1 cellular context compared by ENCODE assay signal in genomic region chr2:119433636-119434327, GRCh38.
TF ChIP-seq lines count a peak whose summit lies in the region.

No MANE protein-coding gene starts in this region.

TF ChIP-seq in HepG2, 621 proteins besides CTCF, POLR2A, EP300 and RAD21 (continued from another document and continues in another):
- TF ChIP-seq, protein P1, sequence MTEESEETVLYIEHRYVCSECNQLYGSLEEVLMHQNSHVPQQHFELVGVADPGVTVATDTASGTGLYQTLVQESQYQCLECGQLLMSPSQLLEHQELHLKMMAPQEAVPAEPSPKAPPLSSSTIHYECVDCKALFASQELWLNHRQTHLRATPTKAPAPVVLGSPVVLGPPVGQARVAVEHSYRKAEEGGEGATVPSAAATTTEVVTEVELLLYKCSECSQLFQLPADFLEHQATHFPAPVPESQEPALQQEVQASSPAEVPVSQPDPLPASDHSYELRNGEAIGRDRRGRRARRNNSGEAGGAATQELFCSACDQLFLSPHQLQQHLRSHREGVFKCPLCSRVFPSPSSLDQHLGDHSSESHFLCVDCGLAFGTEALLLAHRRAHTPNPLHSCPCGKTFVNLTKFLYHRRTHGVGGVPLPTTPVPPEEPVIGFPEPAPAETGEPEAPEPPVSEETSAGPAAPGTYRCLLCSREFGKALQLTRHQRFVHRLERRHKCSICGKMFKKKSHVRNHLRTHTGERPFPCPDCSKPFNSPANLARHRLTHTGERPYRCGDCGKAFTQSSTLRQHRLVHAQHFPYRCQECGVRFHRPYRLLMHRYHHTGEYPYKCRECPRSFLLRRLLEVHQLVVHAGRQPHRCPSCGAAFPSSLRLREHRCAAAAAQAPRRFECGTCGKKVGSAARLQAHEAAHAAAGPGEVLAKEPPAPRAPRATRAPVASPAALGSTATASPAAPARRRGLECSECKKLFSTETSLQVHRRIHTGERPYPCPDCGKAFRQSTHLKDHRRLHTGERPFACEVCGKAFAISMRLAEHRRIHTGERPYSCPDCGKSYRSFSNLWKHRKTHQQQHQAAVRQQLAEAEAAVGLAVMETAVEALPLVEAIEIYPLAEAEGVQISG (CRISPR knock-in tag; IDR thresholded peaks at IDR 0.05), result no peak
- peak; percentile 56; the same call in 1 of the 2 replicates for TF ChIP-seq JUN (CRISPR knock-in tag; IDR thresholded peaks at IDR 0.05)
- peak; percentile 70; the same call in 1 of the 2 replicates for TF ChIP-seq MLX (CRISPR knock-in tag; IDR thresholded peaks at IDR 0.05)
- peak; percentile 72 for TF ChIP-seq NCOR1 (IDR thresholded peaks at IDR 0.05; ENCODE audit: borderline replicate concordance, low read length)
- TF ChIP-seq, protein P2, sequence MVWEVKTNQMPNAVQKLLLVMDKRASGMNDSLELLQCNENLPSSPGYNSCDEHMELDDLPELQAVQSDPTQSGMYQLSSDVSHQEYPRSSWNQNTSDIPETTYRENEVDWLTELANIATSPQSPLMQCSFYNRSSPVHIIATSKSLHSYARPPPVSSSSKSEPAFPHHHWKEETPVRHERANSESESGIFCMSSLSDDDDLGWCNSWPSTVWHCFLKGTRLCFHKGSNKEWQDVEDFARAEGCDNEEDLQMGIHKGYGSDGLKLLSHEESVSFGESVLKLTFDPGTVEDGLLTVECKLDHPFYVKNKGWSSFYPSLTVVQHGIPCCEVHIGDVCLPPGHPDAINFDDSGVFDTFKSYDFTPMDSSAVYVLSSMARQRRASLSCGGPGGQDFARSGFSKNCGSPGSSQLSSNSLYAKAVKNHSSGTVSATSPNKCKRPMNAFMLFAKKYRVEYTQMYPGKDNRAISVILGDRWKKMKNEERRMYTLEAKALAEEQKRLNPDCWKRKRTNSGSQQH (CRISPR knock-in tag; IDR thresholded peaks at IDR 0.05; ENCODE audit: low read depth), result peak; percentile 39; the same call in 1 of the 2 replicates
- TF ChIP-seq ZNF124 (CRISPR knock-in tag; IDR thresholded peaks at IDR 0.05), result no peak
- no peak for TF ChIP-seq REXO4 (CRISPR knock-in tag; IDR thresholded peaks at IDR 0.05; ENCODE audit: borderline replicate concordance)
- no peak for TF ChIP-seq ZBTB42 (CRISPR knock-in tag; IDR thresholded peaks at IDR 0.05)
- TF ChIP-seq KAT7 (CRISPR knock-in tag; IDR thresholded peaks at IDR 0.05; ENCODE audit: borderline replicate concordance), result 0 out of 2 replicates have a peak, but pooled peaks have one; percentile 0
- TF ChIP-seq NPAS2 (CRISPR knock-in tag; IDR thresholded peaks at IDR 0.05; ENCODE audit: borderline replicate concordance), result no peak
- TF ChIP-seq ZNF704 (CRISPR knock-in tag; IDR thresholded peaks at IDR 0.05; ENCODE audit: borderline replicate concordance), result no peak
- peak; percentile 53; the same call in 1 of the 2 replicates for TF ChIP-seq TCF7 (IDR thresholded peaks at IDR 0.05; ENCODE audit: low read depth)
- peak; percentile 63; the same call in 1 of the 2 replicates for TF ChIP-seq ZNF652 (CRISPR knock-in tag; IDR thresholded peaks at IDR 0.05; ENCODE audit: borderline replicate concordance, low read depth)
- TF ChIP-seq, protein P3, sequence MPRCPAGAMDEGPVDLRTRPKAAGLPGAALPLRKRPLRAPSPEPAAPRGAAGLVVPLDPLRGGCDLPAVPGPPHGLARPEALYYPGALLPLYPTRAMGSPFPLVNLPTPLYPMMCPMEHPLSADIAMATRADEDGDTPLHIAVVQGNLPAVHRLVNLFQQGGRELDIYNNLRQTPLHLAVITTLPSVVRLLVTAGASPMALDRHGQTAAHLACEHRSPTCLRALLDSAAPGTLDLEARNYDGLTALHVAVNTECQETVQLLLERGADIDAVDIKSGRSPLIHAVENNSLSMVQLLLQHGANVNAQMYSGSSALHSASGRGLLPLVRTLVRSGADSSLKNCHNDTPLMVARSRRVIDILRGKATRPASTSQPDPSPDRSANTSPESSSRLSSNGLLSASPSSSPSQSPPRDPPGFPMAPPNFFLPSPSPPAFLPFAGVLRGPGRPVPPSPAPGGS (CRISPR knock-in tag; IDR thresholded peaks at IDR 0.05), result no peak
- no peak for TF ChIP-seq KLF15 (CRISPR knock-in tag; IDR thresholded peaks at IDR 0.05; ENCODE audit: borderline replicate concordance)
- no peak for TF ChIP-seq ZNF253 (CRISPR knock-in tag; IDR thresholded peaks at IDR 0.05; ENCODE audit: borderline replicate concordance)
- no peak for TF ChIP-seq ZNF598 (CRISPR knock-in tag; IDR thresholded peaks at IDR 0.05; ENCODE audit: borderline replicate concordance)
- no peak for TF ChIP-seq ZNF503 (CRISPR knock-in tag; IDR thresholded peaks at IDR 0.05)
- peak; percentile 97 for TF ChIP-seq SAP130 (CRISPR knock-in tag; IDR thresholded peaks at IDR 0.05; ENCODE audit: low read depth)
- TF ChIP-seq TFDP2 (CRISPR knock-in tag; IDR thresholded peaks at IDR 0.05), result 0 out of 2 replicates have a peak, but pooled peaks have one; percentile 36
- peak; percentile 51; the same call in 1 of the 2 replicates for TF ChIP-seq SIX4 (CRISPR knock-in tag; IDR thresholded peaks at IDR 0.05)
- no peak for TF ChIP-seq ZBTB7A (CRISPR knock-in tag; IDR thresholded peaks at IDR 0.05)
- peak; percentile 47; the same call in 1 of the 2 replicates for TF ChIP-seq ARNTL (CRISPR knock-in tag; IDR thresholded peaks at IDR 0.05)
- TF ChIP-seq RELA (CRISPR knock-in tag; IDR thresholded peaks at IDR 0.05), result no peak
- TF ChIP-seq, protein P4, sequence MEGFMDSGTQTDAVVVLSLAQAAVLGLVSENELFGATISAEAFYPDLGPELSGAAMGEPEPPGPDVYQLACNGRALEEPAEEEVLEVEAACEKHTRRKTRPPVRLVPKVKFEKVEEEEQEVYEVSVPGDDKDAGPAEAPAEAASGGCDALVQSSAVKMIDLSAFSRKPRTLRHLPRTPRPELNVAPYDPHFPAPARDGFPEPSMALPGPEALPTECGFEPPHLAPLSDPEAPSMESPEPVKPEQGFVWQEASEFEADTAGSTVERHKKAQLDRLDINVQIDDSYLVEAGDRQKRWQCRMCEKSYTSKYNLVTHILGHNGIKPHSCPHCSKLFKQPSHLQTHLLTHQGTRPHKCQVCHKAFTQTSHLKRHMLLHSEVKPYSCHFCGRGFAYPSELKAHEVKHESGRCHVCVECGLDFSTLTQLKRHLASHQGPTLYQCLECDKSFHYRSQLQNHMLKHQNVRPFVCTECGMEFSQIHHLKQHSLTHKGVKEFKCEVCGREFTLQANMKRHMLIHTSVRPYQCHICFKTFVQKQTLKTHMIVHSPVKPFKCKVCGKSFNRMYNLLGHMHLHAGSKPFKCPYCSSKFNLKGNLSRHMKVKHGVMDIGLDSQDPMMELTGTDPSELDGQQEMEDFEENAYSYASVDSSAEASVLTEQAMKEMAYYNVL (CRISPR knock-in tag; IDR thresholded peaks at IDR 0.05; ENCODE audit: borderline replicate concordance), result 0 out of 2 replicates have a peak, but pooled peaks have one; percentile 33
- peak; percentile 91 for TF ChIP-seq MED1 (CRISPR knock-in tag; IDR thresholded peaks at IDR 0.05)
- TF ChIP-seq ZNF556 (CRISPR knock-in tag; IDR thresholded peaks at IDR 0.05; ENCODE audit: borderline replicate concordance), result no peak
- TF ChIP-seq XRCC5 (optimal IDR thresholded peaks at IDR 0.05; ENCODE audit: low read length), result peak; percentile 52
- no peak for TF ChIP-seq ZNF496 (CRISPR knock-in tag; IDR thresholded peaks at IDR 0.05; ENCODE audit: insufficient replicate concordance)
- 0 out of 2 replicates have a peak, but pooled peaks have one; percentile 30 for TF ChIP-seq ZSCAN9 (CRISPR knock-in tag; IDR thresholded peaks at IDR 0.05; ENCODE audit: borderline replicate concordance)
- TF ChIP-seq TSC22D2 (CRISPR knock-in tag; IDR thresholded peaks at IDR 0.05; ENCODE audit: borderline replicate concordance), result no peak
- no peak for TF ChIP-seq HMG20B (CRISPR knock-in tag; conservative IDR thresholded peaks at IDR 0.05)
- peak; percentile 86; the same call in 1 of the 2 replicates for TF ChIP-seq ATF2 (CRISPR knock-in tag; IDR thresholded peaks at IDR 0.05)
- peak; percentile 68; the same call in 1 of the 2 replicates for TF ChIP-seq ZNF788 (CRISPR knock-in tag; IDR thresholded peaks at IDR 0.05; ENCODE audit: borderline replicate concordance)
- TF ChIP-seq MXD4 (CRISPR knock-in tag; IDR thresholded peaks at IDR 0.05), result no peak
- TF ChIP-seq TARDBP (CRISPR knock-in tag; IDR thresholded peaks at IDR 0.05), result peak; percentile 64; the same call in 1 of the 2 replicates
- no peak for TF ChIP-seq TEAD2 (CRISPR knock-in tag; IDR thresholded peaks at IDR 0.05)
- TF ChIP-seq ZMYM3 (CRISPR knock-in tag; IDR thresholded peaks at IDR 0.05), result no peak
- no peak for TF ChIP-seq HOXA7 (CRISPR knock-in tag; IDR thresholded peaks at IDR 0.05)
- TF ChIP-seq, protein P5, sequence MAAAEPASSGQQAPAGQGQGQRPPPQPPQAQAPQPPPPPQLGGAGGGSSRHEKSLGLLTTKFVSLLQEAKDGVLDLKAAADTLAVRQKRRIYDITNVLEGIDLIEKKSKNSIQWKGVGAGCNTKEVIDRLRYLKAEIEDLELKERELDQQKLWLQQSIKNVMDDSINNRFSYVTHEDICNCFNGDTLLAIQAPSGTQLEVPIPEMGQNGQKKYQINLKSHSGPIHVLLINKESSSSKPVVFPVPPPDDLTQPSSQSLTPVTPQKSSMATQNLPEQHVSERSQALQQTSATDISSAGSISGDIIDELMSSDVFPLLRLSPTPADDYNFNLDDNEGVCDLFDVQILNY (CRISPR knock-in tag; conservative IDR thresholded peaks at IDR 0.05), result no peak
- no peak for TF ChIP-seq USF2 (IDR thresholded peaks at IDR 0.05; ENCODE audit: low read depth, low read length)
- TF ChIP-seq USF2 (CRISPR knock-in tag; IDR thresholded peaks at IDR 0.05; ENCODE audit: borderline replicate concordance), result no peak
- TF ChIP-seq ZBTB2 (CRISPR knock-in tag; IDR thresholded peaks at IDR 0.05; ENCODE audit: low read depth), result no peak
- TF ChIP-seq MEIS1 (CRISPR knock-in tag; IDR thresholded peaks at IDR 0.05; ENCODE audit: borderline replicate concordance), result peak; percentile 81; the same call in 1 of the 2 replicates
